ENCODE assay signal across 8 cellular contexts in genomic region chr22:40818192-40818746, GRCh38. TPM values are rescaled to one million over a fixed set of nuclear protein-coding genes. Genes with fewer than 3 reads are reported as not detected.
DNase-seq lines count a peak whose midpoint lies in the region; ATAC-seq and TF ChIP-seq lines count a peak whose summit lies in the region.

No MANE protein-coding gene starts in this region.

- peak overlapping the region; percentile 98 for H2AFZ ChIP-seq in DND-41 (ENCODE audit: low read depth, low read length)
- H2AFZ ChIP-seq in Karpas-422 (ENCODE audit: low read length) = peak overlapping the region; percentile 91

- H3K27ac ChIP-seq in DND-41 (ENCODE audit: low read length) (peak overlapping the region; percentile 89), Karpas-422 (ENCODE audit: low read length) (peak overlapping the region; percentile 56)

- no peaks in the 10 kb centered on the region for H3K9me3 ChIP-seq in DND-41 (ENCODE audit: insufficient read depth, low read length, severe bottlenecking)
- H3K9me3 ChIP-seq in Karpas-422 (ENCODE audit: low read length) = no peaks in the 10 kb centered on the region

- H3K4me1 Mint-ChIP-seq in naive thymus-derived CD8-positive, alpha-beta T cell = peaks cover 18 to 46% (median 30%) of the 10 kb centered on the region in 4 donors

- peak overlapping the region; percentile 76 to 96 (median 94) for H3K27ac Mint-ChIP-seq in naive thymus-derived CD8-positive, alpha-beta T cell

- ATAC-seq in DND-41 (ENCODE audit: insufficient read depth, low read depth) (peak; percentile 13; the same call in 2 of the 3 replicates), GM19467 (IDR thresholded peaks at IDR 0.05; ENCODE audit: unreplicated experiment) (no peak)
- peak; percentile 3 to 5 for ATAC-seq in naive thymus-derived CD8-positive, alpha-beta T cell

- TF ChIP-seq CTCF in DND-41 (IDR thresholded peaks at IDR 0.05; ENCODE audit: borderline replicate concordance, extremely low read depth, low read length, poor library complexity, severe bottlenecking) (no peak), cardiac fibroblast (IDR thresholded peaks at IDR 0.05; ENCODE audit: low read depth, low read length) (no peak)

- H3K9me3 Mint-ChIP-seq in naive thymus-derived CD8-positive, alpha-beta T cell = no peaks in the 10 kb centered on the region

- H3K9ac ChIP-seq in DND-41 (ENCODE audit: low read depth, low read length) (peak overlapping the region; percentile 87), Karpas-422 (ENCODE audit: low read length) (peak overlapping the region; percentile 99)

- peaks cover 38% of the 10 kb centered on the region for H3K4me1 ChIP-seq in DND-41 (ENCODE audit: insufficient read depth, low read length)
- peaks cover 34% of the 10 kb centered on the region for H3K4me1 ChIP-seq in Karpas-422 (ENCODE audit: low read length)

- H3K79me2 ChIP-seq in DND-41 (ENCODE audit: insufficient read depth, low read length) (peaks cover 53% of the 10 kb centered on the region), Karpas-422 (ENCODE audit: low read length) (peaks cover 55% of the 10 kb centered on the region)

- POLR2A ChIA-PET in naive thymus-derived CD8-positive, alpha-beta T cell (lab: Charles Lee) = interaction anchor here (0.7 to 3.5 kb wide), 3 partner anchors 38 to 135 kb away, joined by 3 to 22 read pairs (median 4); partner anchors contain the start of genes ST13 and XPNPEP3

- H3K36me3 ChIP-seq in DND-41 (ENCODE audit: insufficient read depth, low read length) (peaks cover 15% of the 10 kb centered on the region), Karpas-422 (ENCODE audit: insufficient read depth, low read length) (peaks cover 17% of the 10 kb centered on the region)

- H3K4me2 ChIP-seq in DND-41 (ENCODE audit: insufficient read depth, low read length) (peak overlapping the region; percentile 95), Karpas-422 (ENCODE audit: low read depth, low read length, poor library complexity, severe bottlenecking) (peak overlapping the region; percentile 100)

- H3K4me3 ChIP-seq in DND-41 (ENCODE audit: low read depth in 1 of 2, low read length in 2 of 2) = peak overlapping the region; percentile 97
- peak overlapping the region; percentile 99 for H3K4me3 ChIP-seq in Karpas-422 (ENCODE audit: low read length)
- peak overlapping the region; percentile 69 to 98 for H3K4me3 ChIP-seq in cardiac fibroblast (replicated peaks in 1 of 2; ENCODE audit: low read depth in 2 of 2, low read length in 2 of 2)

- H3K27me3 Mint-ChIP-seq in naive thymus-derived CD8-positive, alpha-beta T cell = no peaks in the 10 kb centered on the region

- no peaks in the 10 kb centered on the region for H3K27me3 ChIP-seq in DND-41 (ENCODE audit: insufficient read depth, low read length, poor library complexity)
- no peaks in the 10 kb centered on the region for H3K27me3 ChIP-seq in Karpas-422 (ENCODE audit: low read length)

- peak overlapping the region; percentile 82 to 99 (median 96) for H3K4me3 Mint-ChIP-seq in naive thymus-derived CD8-positive, alpha-beta T cell

- H4K20me1 ChIP-seq in DND-41 (ENCODE audit: insufficient read depth, low read length) = peaks cover 12% of the 10 kb centered on the region; the same call in 1 of the 2 replicates
- H4K20me1 ChIP-seq in Karpas-422 (ENCODE audit: insufficient read depth, low read depth, low read length) = no peaks in the 10 kb centered on the region

- H3K36me3 Mint-ChIP-seq in naive thymus-derived CD8-positive, alpha-beta T cell = peaks cover 0 to 18% (median 0%) of the 10 kb centered on the region in 3 donors

- no peaks in the 10 kb centered on the region for H3K9me2 ChIP-seq in Karpas-422 (replicated peaks; ENCODE audit: insufficient read depth, low read length)

- DNase-seq in DND-41 (peak; percentile 55), Karpas-422 (no peak), cardiac fibroblast (ENCODE audit: low read depth in 2 of 2) (no peak), NCI-H345 treated with DMSO at 0.1 percent for 48 hours (lab: John Stamatoyannopoulos, UW; ENCODE audit: unreplicated experiment) (no peak), SW480 (ENCODE audit: low spot score) (no peak)
- DNase-seq in naive thymus-derived CD8-positive, alpha-beta T cell = peak in 4 of 10 donors; percentile 7 to 29 (median 22)
- no peak for DNase-seq in effector CD8-positive, alpha-beta T cell (lab: John Stamatoyannopoulos, UW)

RNA-seq across cellular contexts. Expression of gene SLC25A17, which starts 0.9 kb away (rescaled TPM):
- total RNA-seq in Karpas-422 (2014; rRNA removed; shearing (Covaris generic); ENCODE audit: low replicate concordance) = 17.0 and 41.8 TPM in 2 replicates
- 10 to 100 TPM; 13.6 to 16.3 TPM for total RNA-seq in naive thymus-derived CD8-positive, alpha-beta T cell
- polyA plus RNA-seq in naive thymus-derived CD8-positive, alpha-beta T cell = 10 to 100 TPM; 17.3 to 19.0 (median 17.5) TPM

RNA-seq across cellular contexts. Expression of gene ST13, which starts 38.2 kb away (rescaled TPM):
- total RNA-seq in Karpas-422 (2014; rRNA removed; shearing (Covaris generic); ENCODE audit: low replicate concordance) = 130 and 229 TPM in 2 replicates
- total RNA-seq in naive thymus-derived CD8-positive, alpha-beta T cell = 100 to 1,000 TPM; 221 to 224 TPM
- 100 to 1,000 TPM; 244 to 283 (median 260) TPM for polyA plus RNA-seq in naive thymus-derived CD8-positive, alpha-beta T cell

RNA-seq across cellular contexts. Expression of gene XPNPEP3, which starts 38.7 kb away (rescaled TPM):
- 11.7 and 17.5 TPM in 2 replicates for total RNA-seq in Karpas-422 (2014; rRNA removed; shearing (Covaris generic); ENCODE audit: low replicate concordance)
- 10 to 100 TPM; 18.8 to 19.4 TPM for total RNA-seq in naive thymus-derived CD8-positive, alpha-beta T cell
- polyA plus RNA-seq in naive thymus-derived CD8-positive, alpha-beta T cell = 10 to 100 TPM in 1 of 3 donors, 1 to 10 TPM in 2; 5.9 to 11.5 (median 7.1) TPM

RNA-seq across cellular contexts. Expression of gene DNAJB7, which starts 43.6 kb away (rescaled TPM):
- not detected in 2 replicates for total RNA-seq in Karpas-422 (2014; rRNA removed; shearing (Covaris generic); ENCODE audit: low replicate concordance)
- total RNA-seq in naive thymus-derived CD8-positive, alpha-beta T cell = not detected
- polyA plus RNA-seq in naive thymus-derived CD8-positive, alpha-beta T cell = under 1 TPM; 0.16 to 0.37 (median 0.32) TPM
